In genomic region chr20:3766832-3767433, GRCh38 we compare ENCODE assay signal across 8 cellular contexts. TPM values are rescaled to one million over a fixed set of nuclear protein-coding genes. Genes with fewer than 3 reads are reported as not detected.
A peak's percentile ranks its signal among the peaks of the same experiment; 100 is the strongest.
DNase-seq lines count a peak whose midpoint lies in the region; ATAC-seq and TF ChIP-seq lines count a peak whose summit lies in the region.

No MANE protein-coding gene starts in this region.

- H3K27ac Mint-ChIP-seq in endothelial cell (ENCODE audit: unreplicated experiment): no peak overlapping the region

- no peaks in the 10 kb centered on the region for H3K36me3 ChIP-seq in PC-9 (ENCODE audit: low read depth)
- H3K36me3 ChIP-seq in neutrophil: no peaks in the 10 kb centered on the region

- POLR2A ChIA-PET in PC-9 (lab: Charles Lee; ENCODE audit: unreplicated experiment): interaction anchor here (0.5 to 0.7 kb wide), 5 partner anchors 20 to 998 kb away, joined by 3 to 6 read pairs (median 3); partner anchors contain the start of gene CENPB

- H3K4me1 ChIP-seq in PC-9 (replicated peaks; ENCODE audit: insufficient read depth) (peaks cover 25% of the 10 kb centered on the region), neutrophil (ENCODE audit: control insufficient read depth in 1 of 2, insufficient read depth in 1 of 2, low read depth in 1 of 2, low read length in 1 of 2) (peaks cover 72 to 79% of the 10 kb centered on the region in 2 experiments)

- H3K27me3 Mint-ChIP-seq in endothelial cell (ENCODE audit: unreplicated experiment): peaks cover 10% of the 10 kb centered on the region

- H2AFZ ChIP-seq in PC-9: peak overlapping the region; percentile 96

- intact Hi-C loops in PC-9 (cut with micrococcal nuclease; ENCODE audit: unreplicated experiment): no loop called here

- H3K4me3 ChIP-seq in PC-9 (peak overlapping the region; percentile 95), neutrophil (ENCODE audit: low read depth in 1 of 2, low read length in 1 of 2) (peak overlapping the region; percentile 86 to 92)

- H3K9me2 ChIP-seq in PC-9 (ENCODE audit: insufficient read depth): no peaks in the 10 kb centered on the region

- H4K20me1 ChIP-seq in PC-9 (ENCODE audit: insufficient read depth): no peaks in the 10 kb centered on the region; the same call in 1 of the 2 replicates

- ATAC-seq in GM21528 (IDR thresholded peaks at IDR 0.05; ENCODE audit: low FRiP score, unreplicated experiment) (peak; percentile 2), GM21360 (IDR thresholded peaks at IDR 0.05; ENCODE audit: unreplicated experiment) (no peak), GM18870 (IDR thresholded peaks at IDR 0.05; ENCODE audit: unreplicated experiment) (no peak)

- H3K4me3 Mint-ChIP-seq in endothelial cell (ENCODE audit: unreplicated experiment): peak overlapping the region; percentile 86

- H3K36me3 Mint-ChIP-seq in endothelial cell (ENCODE audit: low read depth, unreplicated experiment): peaks cover 4% of the 10 kb centered on the region

- H3K27me3 ChIP-seq in PC-9 (ENCODE audit: insufficient read depth, low read depth) (no peaks in the 10 kb centered on the region), neutrophil (no peaks in the 10 kb centered on the region)

- peaks cover 16% of the 10 kb centered on the region for H3K79me2 ChIP-seq in PC-9 (ENCODE audit: low read depth)

- H3K9me3 ChIP-seq in PC-9 (ENCODE audit: insufficient read depth, low read depth) (no peaks in the 10 kb centered on the region), neutrophil (no peaks in the 10 kb centered on the region)

- no peaks in the 10 kb centered on the region for H3K9me3 Mint-ChIP-seq in endothelial cell (ENCODE audit: unreplicated experiment)

- H3K4me2 ChIP-seq in PC-9: peak overlapping the region; percentile 99

- BruUV-seq in PC-9 (replicated peaks; lab: Mats Ljungman, UMichigan): TSS peak; percentile 49

- CTCF ChIA-PET in PC-9 (lab: Charles Lee): interaction anchor here (0.6 to 2.3 kb wide), 5 partner anchors 15 to 203 kb away, joined by 3 to 7 read pairs (median 3); partner anchors contain the start of gene SPEF1

- DNase-seq in PC-9 (peak in 1 of 2 experiments; percentile 29), endothelial cell (ENCODE audit: low spot score) (no peak), OCI-M1 (lab: John Stamatoyannopoulos, UW) (no peak), Kasumi-1 (lab: John Stamatoyannopoulos, UW) (no peak)

- no peak overlapping the region for H3K27ac ChIP-seq in PC-9
- H3K27ac ChIP-seq in neutrophil: peak overlapping the region; percentile 86

- H3F3A ChIP-seq in PC-9 (ENCODE audit: insufficient read depth, low read depth): peaks cover 22% of the 10 kb centered on the region

- H3K4me1 Mint-ChIP-seq in endothelial cell (ENCODE audit: unreplicated experiment): peaks cover 9% of the 10 kb centered on the region

- TF ChIP-seq CTCF in PC-9 (conservative IDR thresholded peaks at IDR 0.05): no peak
- no peak for TF ChIP-seq CTCF in endothelial cell (IDR thresholded peaks at IDR 0.05; ENCODE audit: unreplicated experiment)
- TF ChIP-seq CTCF in neutrophil (IDR thresholded peaks at IDR 0.05): no peak

RNA-seq across cellular contexts. Expression of gene ADISSP, which starts 0.6 kb away (rescaled TPM):
- 86.9 and 95.0 TPM in 2 replicates for total RNA-seq in PC-9 (2021)
- 18.0 TPM for total RNA-seq in endothelial cell (ENCODE audit: unreplicated experiment)

RNA-seq across cellular contexts. Expression of gene SPEF1, which starts 14.3 kb away (rescaled TPM):
- 2.6 and 2.7 TPM in 2 replicates for total RNA-seq in PC-9 (2021)
- total RNA-seq in endothelial cell (ENCODE audit: unreplicated experiment): 0.23 TPM

RNA-seq across cellular contexts. Expression of gene CENPB, which starts 19.6 kb away (rescaled TPM):
- total RNA-seq in PC-9 (2021): 70.8 and 82.9 TPM in 2 replicates
- total RNA-seq in endothelial cell (ENCODE audit: unreplicated experiment): 57.9 TPM

RNA-seq across cellular contexts. Expression of gene CDC25B, which starts 29.2 kb away (rescaled TPM):
- total RNA-seq in PC-9 (2021) (83.5 and 91.0 TPM in 2 replicates), endothelial cell (ENCODE audit: unreplicated experiment) (10.4 TPM)

RNA-seq across cellular contexts. Expression of gene HSPA12B, which starts 34.4 kb away (rescaled TPM):
- not detected in 2 replicates for total RNA-seq in PC-9 (2021)
- 12.7 TPM for total RNA-seq in endothelial cell (ENCODE audit: unreplicated experiment)
